ENCODE assay signal across 1 cellular context in genomic region chr1:109877320-109877771, GRCh38.
TF ChIP-seq lines count a peak whose summit lies in the region.

No MANE protein-coding gene starts in this region.

TF ChIP-seq in GM23338, 12 proteins besides CTCF, POLR2A, EP300 and RAD21 (continued from another document):
- TF ChIP-seq, protein P1, sequence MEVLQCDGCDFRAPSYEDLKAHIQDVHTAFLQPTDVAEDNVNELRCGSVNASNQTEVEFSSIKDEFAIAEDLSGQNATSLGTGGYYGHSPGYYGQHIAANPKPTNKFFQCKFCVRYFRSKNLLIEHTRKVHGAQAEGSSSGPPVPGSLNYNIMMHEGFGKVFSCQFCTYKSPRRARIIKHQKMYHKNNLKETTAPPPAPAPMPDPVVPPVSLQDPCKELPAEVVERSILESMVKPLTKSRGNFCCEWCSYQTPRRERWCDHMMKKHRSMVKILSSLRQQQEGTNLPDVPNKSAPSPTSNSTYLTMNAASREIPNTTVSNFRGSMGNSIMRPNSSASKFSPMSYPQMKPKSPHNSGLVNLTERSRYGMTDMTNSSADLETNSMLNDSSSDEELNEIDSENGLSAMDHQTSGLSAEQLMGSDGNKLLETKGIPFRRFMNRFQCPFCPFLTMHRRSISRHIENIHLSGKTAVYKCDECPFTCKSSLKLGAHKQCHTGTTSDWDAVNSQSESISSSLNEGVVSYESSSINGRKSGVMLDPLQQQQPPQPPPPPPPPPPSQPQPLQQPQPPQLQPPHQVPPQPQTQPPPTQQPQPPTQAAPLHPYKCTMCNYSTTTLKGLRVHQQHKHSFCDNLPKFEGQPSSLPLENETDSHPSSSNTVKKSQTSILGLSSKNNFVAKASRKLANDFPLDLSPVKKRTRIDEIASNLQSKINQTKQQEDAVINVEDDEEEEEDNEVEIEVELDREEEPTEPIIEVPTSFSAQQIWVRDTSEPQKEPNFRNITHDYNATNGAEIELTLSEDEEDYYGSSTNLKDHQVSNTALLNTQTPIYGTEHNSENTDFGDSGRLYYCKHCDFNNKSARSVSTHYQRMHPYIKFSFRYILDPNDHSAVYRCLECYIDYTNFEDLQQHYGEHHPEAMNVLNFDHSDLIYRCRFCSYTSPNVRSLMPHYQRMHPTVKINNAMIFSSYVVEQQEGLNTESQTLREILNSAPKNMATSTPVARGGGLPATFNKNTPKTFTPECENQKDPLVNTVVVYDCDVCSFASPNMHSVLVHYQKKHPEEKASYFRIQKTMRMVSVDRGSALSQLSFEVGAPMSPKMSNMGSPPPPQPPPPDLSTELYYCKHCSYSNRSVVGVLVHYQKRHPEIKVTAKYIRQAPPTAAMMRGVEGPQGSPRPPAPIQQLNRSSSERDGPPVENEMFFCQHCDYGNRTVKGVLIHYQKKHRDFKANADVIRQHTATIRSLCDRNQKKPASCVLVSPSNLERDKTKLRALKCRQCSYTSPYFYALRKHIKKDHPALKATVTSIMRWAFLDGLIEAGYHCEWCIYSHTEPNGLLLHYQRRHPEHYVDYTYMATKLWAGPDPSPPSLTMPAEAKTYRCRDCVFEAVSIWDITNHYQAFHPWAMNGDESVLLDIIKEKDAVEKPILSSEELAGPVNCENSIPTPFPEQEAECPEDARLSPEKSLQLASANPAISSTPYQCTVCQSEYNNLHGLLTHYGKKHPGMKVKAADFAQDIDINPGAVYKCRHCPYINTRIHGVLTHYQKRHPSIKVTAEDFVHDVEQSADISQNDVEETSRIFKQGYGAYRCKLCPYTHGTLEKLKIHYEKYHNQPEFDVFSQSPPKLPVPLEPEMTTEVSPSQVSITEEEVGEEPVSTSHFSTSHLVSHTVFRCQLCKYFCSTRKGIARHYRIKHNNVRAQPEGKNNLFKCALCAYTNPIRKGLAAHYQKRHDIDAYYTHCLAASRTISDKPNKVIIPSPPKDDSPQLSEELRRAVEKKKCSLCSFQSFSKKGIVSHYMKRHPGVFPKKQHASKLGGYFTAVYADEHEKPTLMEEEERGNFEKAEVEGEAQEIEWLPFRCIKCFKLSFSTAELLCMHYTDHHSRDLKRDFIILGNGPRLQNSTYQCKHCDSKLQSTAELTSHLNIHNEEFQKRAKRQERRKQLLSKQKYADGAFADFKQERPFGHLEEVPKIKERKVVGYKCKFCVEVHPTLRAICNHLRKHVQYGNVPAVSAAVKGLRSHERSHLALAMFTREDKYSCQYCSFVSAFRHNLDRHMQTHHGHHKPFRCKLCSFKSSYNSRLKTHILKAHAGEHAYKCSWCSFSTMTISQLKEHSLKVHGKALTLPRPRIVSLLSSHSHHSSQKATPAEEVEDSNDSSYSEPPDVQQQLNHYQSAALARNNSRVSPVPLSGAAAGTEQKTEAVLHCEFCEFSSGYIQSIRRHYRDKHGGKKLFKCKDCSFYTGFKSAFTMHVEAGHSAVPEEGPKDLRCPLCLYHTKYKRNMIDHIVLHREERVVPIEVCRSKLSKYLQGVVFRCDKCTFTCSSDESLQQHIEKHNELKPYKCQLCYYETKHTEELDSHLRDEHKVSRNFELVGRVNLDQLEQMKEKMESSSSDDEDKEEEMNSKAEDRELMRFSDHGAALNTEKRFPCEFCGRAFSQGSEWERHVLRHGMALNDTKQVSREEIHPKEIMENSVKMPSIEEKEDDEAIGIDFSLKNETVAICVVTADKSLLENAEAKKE (CRISPR knock-in tag; IDR thresholded peaks at IDR 0.05): no peak
- TF ChIP-seq EZH2phosphoT487 (IDR thresholded peaks at IDR 0.05; ENCODE audit: unreplicated experiment): no peak
